In genomic region chrX:72971859-72972258, GRCh38 we compare ENCODE assay signal across 16 cellular contexts. TPM values are rescaled to one million over a fixed set of nuclear protein-coding genes. Genes with fewer than 3 reads are reported as not detected.
"Had no signal": no experiment of that assay in that cellular context is flagged by ENCODE, and none has a peak within 500 bp of the region (broad histone marks: within the 10 kb centered on the region; RNA-seq: fewer than 3 reads in every experiment).

No MANE protein-coding gene starts in this region.

RNA-seq across cellular contexts. Expression of gene DMRTC1, which starts 28.2 kb away (rescaled TPM):
- total RNA-seq: subcutaneous adipose tissue, suprapubic skin, temporal lobe, thoracic aorta, tibial nerve, transverse colon, ureter, urinary bladder had no signal
- polyA plus RNA-seq: stomach, urinary bladder had no signal

RNA-seq across cellular contexts. Expression of gene PABPC1L2B, which starts 30.9 kb away (rescaled TPM):
- total RNA-seq: stomach, subcutaneous adipose tissue, suprapubic skin, temporal lobe, thoracic aorta, thyroid gland, tibial nerve, transverse colon, upper lobe of left lung, upper lobe of right lung, ureter, urinary bladder, vagina had no signal
- polyA plus RNA-seq: stomach, thymus, urinary bladder had no signal

RNA-seq across cellular contexts. Expression of gene FAM236A, which starts 33.9 kb away (rescaled TPM):
- total RNA-seq: stomach, subcutaneous adipose tissue, suprapubic skin, temporal lobe, thoracic aorta, tibial nerve, transverse colon, upper lobe of left lung, upper lobe of right lung, ureter, urinary bladder, uterus, vagina had no signal
- polyA plus RNA-seq: stomach, thymus, urinary bladder had no signal

RNA-seq across cellular contexts. Expression of gene FAM236C, which starts 59.4 kb away (rescaled TPM):
- total RNA-seq: stomach, subcutaneous adipose tissue, suprapubic skin, temporal lobe, testis, thoracic aorta, thyroid gland, tibial nerve, transverse colon, upper lobe of left lung, upper lobe of right lung, ureter, urinary bladder, uterus, vagina had no signal
- polyA plus RNA-seq: stomach, thymus, urinary bladder had no signal
